In genomic region chr12:4251967-4252366, GRCh38 we compare ENCODE assay signal across 24 cellular contexts. TPM values are rescaled to one million over a fixed set of nuclear protein-coding genes. Genes with fewer than 3 reads are reported as not detected.
DNase-seq lines count a peak whose midpoint lies in the region; ATAC-seq, FAIRE-seq and TF ChIP-seq lines count a peak whose summit lies in the region.
"Had no signal": no experiment of that assay in that cellular context is flagged by ENCODE, and none has a peak within 500 bp of the region (broad histone marks: within the 10 kb centered on the region; RNA-seq: fewer than 3 reads in every experiment).

No MANE protein-coding gene starts in this region.

- no peaks in the 10 kb centered on the region for H3K36me3 Mint-ChIP-seq in activated T-cell treated with anti-CD3 and anti-CD28 coated beads, Interleukin-2, amount 50 U/mL, for 72 hours (ENCODE audit: insufficient read depth in 2 of 2)
- H3K36me3 Mint-ChIP-seq in glutamatergic neuron (ENCODE audit: unreplicated experiment) = no peaks in the 10 kb centered on the region
- H3K36me3 Mint-ChIP-seq: CD14-positive monocyte; CD8-positive, alpha-beta memory T cell had no signal

- H3K27ac ChIP-seq in GM12878 (ENCODE audit: control insufficient read depth, insufficient read depth) (no peak overlapping the region), coronary artery (no peak overlapping the region), esophagus muscularis mucosa (replicated peaks in 1 of 4) (no peak overlapping the region), substantia nigra (ENCODE audit: low read depth, low read length, poor library complexity, severe bottlenecking) (no peak overlapping the region)
- H3K27ac ChIP-seq: A549; BLaER1 treated with 17β-estradiol and CSF1 and Interleukin-3, amounts not matched to agents 10 nM and 100 nM had no signal

- peak overlapping the region; percentile 53 to 88 for H3K4me3 Mint-ChIP-seq in activated T-cell treated with anti-CD3 and anti-CD28 coated beads, Interleukin-2, amount 50 U/mL, for 72 hours
- H3K4me3 Mint-ChIP-seq in glutamatergic neuron (ENCODE audit: unreplicated experiment) = no peak overlapping the region
- H3K4me3 Mint-ChIP-seq: CD4-positive, alpha-beta T cell had no signal

- RAD21 ChIA-PET in GM12878 (lab: Charles Lee; ENCODE audit: unreplicated experiment) = interaction anchor here (1.6 kb wide), 1 partner anchor 100 kb away, joined by 3 read pairs; no protein-coding TSS in a partner anchor

- no peak overlapping the region for H3K4me2 ChIP-seq in GM12878 (ENCODE audit: control insufficient read depth, insufficient read depth)
- H3K4me2 ChIP-seq: A549 had no signal

- TF ChIP-seq EP300 in GM12878 (IDR thresholded peaks at IDR 0.05; ENCODE audit: borderline replicate concordance in 1 of 2, control insufficient read depth in 1 of 2, low read depth in 2 of 2, low read length in 2 of 2) = no peak
- no peak for TF ChIP-seq EP300 in esophagus muscularis mucosa (IDR thresholded peaks at IDR 0.05)

- peaks cover 18% of the 10 kb centered on the region for H3K4me1 Mint-ChIP-seq in activated T-cell treated with anti-CD3 and anti-CD28 coated beads, Interleukin-2, amount 50 U/mL, for 72 hours (ENCODE audit: low read depth)
- H3K4me1 Mint-ChIP-seq in glutamatergic neuron (ENCODE audit: low read depth, unreplicated experiment) = peaks cover 8% of the 10 kb centered on the region

- 24% methylated on average over 2 of the region's 2 CpGs for WGBS in GM12878 (ENCODE audit: insufficient coverage, insufficient replicate concordance, low lambda C conversion rate, missing lambda C conversion rate)
- WGBS in esophagus muscularis mucosa = 95% methylated on average over 2 of the region's 2 CpGs

- H3K4me1 ChIP-seq in GM12878 (ENCODE audit: control insufficient read depth, insufficient read depth, low read length) (no peaks in the 10 kb centered on the region), esophagus muscularis mucosa (no peaks in the 10 kb centered on the region)
- H3K4me1 ChIP-seq: A549, BE2C had no signal

- SMC1A ChIA-PET in GM12878 (lab: Charles Lee; ENCODE audit: uncharacterized antibody, unreplicated experiment) = interaction anchor here (1.5 to 1.6 kb wide), 2 partner anchors 8 to 105 kb away, joined by 4 to 7 read pairs; no protein-coding TSS in a partner anchor

- no peak for ATAC-seq in activated T-cell treated with anti-CD3 and anti-CD28 coated beads, Interleukin-2, amount 50 U/mL, for 72 hours (replicated peaks in 1 of 2)
- 0 out of 3 replicates have a peak, but pooled peaks have one; percentile 21 for ATAC-seq in GM12878
- no peak for ATAC-seq in GM18520 (IDR thresholded peaks at IDR 0.05; ENCODE audit: unreplicated experiment)
- ATAC-seq: A549 had no signal

- peaks cover 10% of the 10 kb centered on the region for H3K27me3 Mint-ChIP-seq in activated T-cell treated with anti-CD3 and anti-CD28 coated beads, Interleukin-2, amount 50 U/mL, for 72 hours (ENCODE audit: low read depth)
- H3K27me3 Mint-ChIP-seq in glutamatergic neuron (ENCODE audit: unreplicated experiment) = no peaks in the 10 kb centered on the region
- H3K27me3 Mint-ChIP-seq: CD4-positive, alpha-beta T cell had no signal

- no peak for TF ChIP-seq POLR2A in GM12878 (IDR thresholded peaks at IDR 0.05; ENCODE audit: low read depth, low read length)
- TF ChIP-seq POLR2A in esophagus muscularis mucosa (IDR thresholded peaks at IDR 0.05; ENCODE audit: low read depth) = no peak

- no peak for TF ChIP-seq CTCF in GM12878 (IDR thresholded peaks at IDR 0.05 in 2 of 3, conservative IDR thresholded peaks at IDR 0.05 in 1 of 3; ENCODE audit: control insufficient read depth in 2 of 3, extremely low read depth in 1 of 3, insufficient read depth in 1 of 3, low read depth in 3 of 3, low read length in 3 of 3)
- TF ChIP-seq CTCF in coronary artery (IDR thresholded peaks at IDR 0.05) = no peak
- TF ChIP-seq CTCF in esophagus muscularis mucosa (IDR thresholded peaks at IDR 0.05) = no peak
- no peak for TF ChIP-seq CTCF in glutamatergic neuron (IDR thresholded peaks at IDR 0.05; ENCODE audit: partially characterized antibody, unreplicated experiment)

- H3K27me3 ChIP-seq in GM12878 (replicated peaks in 1 of 2; ENCODE audit: control insufficient read depth in 2 of 2, insufficient read depth in 2 of 2, low read length in 1 of 2) (no peaks in the 10 kb centered on the region; a peak in 1 of 4 replicates), esophagus muscularis mucosa (no peaks in the 10 kb centered on the region)

- no peaks in the 10 kb centered on the region for H3K9me3 Mint-ChIP-seq in activated T-cell treated with anti-CD3 and anti-CD28 coated beads, Interleukin-2, amount 50 U/mL, for 72 hours
- no peaks in the 10 kb centered on the region for H3K9me3 Mint-ChIP-seq in glutamatergic neuron (ENCODE audit: unreplicated experiment)
- H3K9me3 Mint-ChIP-seq: CD4-positive, alpha-beta T cell; CD8-positive, alpha-beta memory T cell had no signal

- CTCF ChIA-PET in GM12878 (lab: Yijun Ruan, JAX) = no interaction called here

- POLR2A ChIA-PET in GM12878 (lab: Charles Lee) = no interaction called here

- H2AFZ ChIP-seq in GM12878 (ENCODE audit: control insufficient read depth, low read depth, low read length) = no peak overlapping the region

- H3K27ac Mint-ChIP-seq in activated T-cell treated with anti-CD3 and anti-CD28 coated beads, Interleukin-2, amount 50 U/mL, for 72 hours = no peak overlapping the region
- H3K27ac Mint-ChIP-seq in glutamatergic neuron (ENCODE audit: unreplicated experiment) = no peak overlapping the region
- H3K27ac Mint-ChIP-seq: CD14-positive monocyte; CD4-positive, alpha-beta T cell had no signal

- H3K9ac ChIP-seq in GM12878 (ENCODE audit: control insufficient read depth, insufficient read depth, low read length) = no peak overlapping the region
- H3K9ac ChIP-seq: BLaER1 treated with 17β-estradiol and CSF1 and Interleukin-3, amounts not matched to agents 10 nM and 100 nM had no signal

- in situ Hi-C loops in GM12878 (cut with MboI) = no loop called here

- no peak for DNase-seq in activated T-cell treated with anti-CD3 and anti-CD28 coated beads, Interleukin-2, amount 50 U/mL, for 72 hours
- DNase-seq in activated T-cell treated with anti-CD3 and anti-CD28 coated beads, Interleukin-2, amount 50 U/mL, for 1 hour = no peak
- no peak for DNase-seq in GM12878 (ENCODE audit: low read depth, low spot score)
- peak; percentile 29 for DNase-seq in coronary artery (ENCODE audit: low spot score)
- DNase-seq in esophagus muscularis mucosa (ENCODE audit: extremely low spot score) = peak; percentile 74
- no peak for DNase-seq in glutamatergic neuron
- DNase-seq in substantia nigra (lab: John Stamatoyannopoulos, UW) = no peak
- DNase-seq: 8988T, ACHN, AML-193, BE2C, DMS53, DMS79 treated with DMSO at 0.1 percent for 48 hours, GF-D8, GOT3, H7, HCEC 1CT had no signal

- BruUV-seq in GM12878 (replicated peaks; lab: Mats Ljungman, UMichigan) = no TSS peak

- intact Hi-C loops in GM12878 (cut with micrococcal nuclease; ENCODE audit: unreplicated experiment) (no loop called here), esophagus muscularis mucosa (cut with DNase I) (no loop called here)

- H3K9me3 ChIP-seq in GM12878 (replicated peaks; ENCODE audit: control insufficient read depth, insufficient read depth, low read length) (no peaks in the 10 kb centered on the region), esophagus muscularis mucosa (no peaks in the 10 kb centered on the region)
- H3K9me3 ChIP-seq: A549; BE2C; BLaER1 treated with 17β-estradiol and CSF1 and Interleukin-3, amounts not matched to agents 10 nM and 100 nM had no signal

- no peaks in the 10 kb centered on the region for H3K36me3 ChIP-seq in GM12878 (ENCODE audit: control insufficient read depth in 2 of 2, insufficient read depth in 2 of 2, low read length in 1 of 2)
- no peaks in the 10 kb centered on the region for H3K36me3 ChIP-seq in esophagus muscularis mucosa
- H3K36me3 ChIP-seq: BE2C; BLaER1 treated with 17β-estradiol and CSF1 and Interleukin-3, amounts not matched to agents 10 nM and 100 nM had no signal

- FAIRE-seq in GM12878 (lab: Jason Lieb, UNC) = no peak
- FAIRE-seq: A549, GM12892 had no signal

- no peaks in the 10 kb centered on the region for H4K20me1 ChIP-seq in GM12878 (ENCODE audit: control insufficient read depth, insufficient read depth)
- H4K20me1 ChIP-seq: BLaER1 treated with 17β-estradiol and CSF1 and Interleukin-3, amounts not matched to agents 10 nM and 100 nM had no signal

- H3K4me3 ChIP-seq in GM12878 = no peak overlapping the region
- no peak overlapping the region for H3K4me3 ChIP-seq in coronary artery
- no peak overlapping the region for H3K4me3 ChIP-seq in esophagus muscularis mucosa
- H3K4me3 ChIP-seq: A549; BLaER1 treated with 17β-estradiol and CSF1 and Interleukin-3, amounts not matched to agents 10 nM and 100 nM had no signal

- no peaks in the 10 kb centered on the region for H3K79me2 ChIP-seq in GM12878 (ENCODE audit: control insufficient read depth, insufficient read depth, low read length)

- TF ChIP-seq RAD21 in GM12878 (IDR thresholded peaks at IDR 0.05; ENCODE audit: insufficient read depth, low read depth, low read length) = no peak

TF ChIP-seq in GM12878, 131 proteins besides CTCF, POLR2A, EP300 and RAD21 (continues in another document):
- TF ChIP-seq PML (IDR thresholded peaks at IDR 0.05; ENCODE audit: low read length) (no peak), HDAC2 (IDR thresholded peaks at IDR 0.05) (no peak), GABPA (IDR thresholded peaks at IDR 0.05; ENCODE audit: low read depth) (no peak), RFX5 (IDR thresholded peaks at IDR 0.05; ENCODE audit: low read depth, low read length) (no peak), TBL1XR1 (IDR thresholded peaks at IDR 0.05; ENCODE audit: low read depth, low read length) (no peak)

RNA-seq across cellular contexts. Expression of gene CCND2, which starts 21.6 kb away (rescaled TPM):
- 100 to 1,000 TPM; 445 to 502 TPM for total RNA-seq in activated T-cell treated with anti-CD3 and anti-CD28 coated beads, Interleukin-2, amount 50 U/mL, for 72 hours
- 335 and 378 TPM in 2 replicates for total RNA-seq in GM12878 (2013; cell fraction: nucleolus; rRNA removed)
- total RNA-seq in GM12878 (2014; rRNA removed) (141 and 159 TPM in 2 replicates), GM12878 (2014; rRNA removed; fragmentation: Illumina TruSeq; extraction: Trizol) (162 and 163 TPM in 2 replicates), GM12878 (2021) (248 and 260 TPM in 2 replicates), esophagus muscularis mucosa (100 to 1,000 TPM; 101 to 122 (median 111) TPM), glutamatergic neuron (ENCODE audit: unreplicated experiment) (98.0 TPM)
- polyA plus RNA-seq in GM12878 (2011; ENCODE audit: low read depth) = 36.8 TPM
- polyA plus RNA-seq in GM12878 (2011; rRNA removed) (256 and 263 TPM in 2 replicates), GM12878 (2014; fragmentation: Illumina TruSeq; extraction: Trizol) (37.5 and 44.7 TPM in 2 replicates), GM12878 (2014; fragmentation: Nextera tagmentation; extraction: Ambion mirVana) (100 to 1,000 TPM in 1 of 2 experiments, 10 to 100 TPM in 1; 30.1 to 100 TPM), GM12878 (2014; rRNA removed) (73.6 and 78.9 TPM in 2 replicates), GM12878 (2016; fragmentation: Nextera tagmentation; extraction: Ambion mirVana) (100 to 1,000 TPM; 183 to 200 TPM)
- polyA plus RNA-seq in GM12878 (2011; cell fraction: cytosol; rRNA removed) = 171 and 198 TPM in 2 replicates
- 186 and 241 TPM in 2 replicates for polyA plus RNA-seq in GM12878 (2011; cell fraction: nucleus; rRNA removed)
- 55.9 and 67.6 TPM in 2 replicates for polyA plus RNA-seq in GM12878 (2012)
- 651 and 710 TPM in 2 replicates for polyA minus RNA-seq in GM12878 (2011; rRNA and poly(A)+ RNA removed)
- polyA minus RNA-seq in GM12878 (2011; cell fraction: cytosol; rRNA and poly(A)+ RNA removed) = 245 and 274 TPM in 2 replicates
- 123 and 187 TPM in 2 replicates for polyA minus RNA-seq in GM12878 (2011; cell fraction: nucleus; rRNA and poly(A)+ RNA removed)

Comparison
In these comparisons a context has a peak if more than half of its experiments do, and no peak if none do; other contexts are left out.
1. DNase-seq: peak in coronary artery (single experiment) and esophagus muscularis mucosa (single experiment); none in activated T-cell treated with anti-CD3 and anti-CD28 coated beads, Interleukin-2, amount 50 U/mL, for 72 hours (0 of 2), activated T-cell treated with anti-CD3 and anti-CD28 coated beads, Interleukin-2, amount 50 U/mL, for 1 hour (single experiment), GM12878 (single experiment), glutamatergic neuron (single experiment) and substantia nigra (0 of 49).